In the genomic region with DNA sequence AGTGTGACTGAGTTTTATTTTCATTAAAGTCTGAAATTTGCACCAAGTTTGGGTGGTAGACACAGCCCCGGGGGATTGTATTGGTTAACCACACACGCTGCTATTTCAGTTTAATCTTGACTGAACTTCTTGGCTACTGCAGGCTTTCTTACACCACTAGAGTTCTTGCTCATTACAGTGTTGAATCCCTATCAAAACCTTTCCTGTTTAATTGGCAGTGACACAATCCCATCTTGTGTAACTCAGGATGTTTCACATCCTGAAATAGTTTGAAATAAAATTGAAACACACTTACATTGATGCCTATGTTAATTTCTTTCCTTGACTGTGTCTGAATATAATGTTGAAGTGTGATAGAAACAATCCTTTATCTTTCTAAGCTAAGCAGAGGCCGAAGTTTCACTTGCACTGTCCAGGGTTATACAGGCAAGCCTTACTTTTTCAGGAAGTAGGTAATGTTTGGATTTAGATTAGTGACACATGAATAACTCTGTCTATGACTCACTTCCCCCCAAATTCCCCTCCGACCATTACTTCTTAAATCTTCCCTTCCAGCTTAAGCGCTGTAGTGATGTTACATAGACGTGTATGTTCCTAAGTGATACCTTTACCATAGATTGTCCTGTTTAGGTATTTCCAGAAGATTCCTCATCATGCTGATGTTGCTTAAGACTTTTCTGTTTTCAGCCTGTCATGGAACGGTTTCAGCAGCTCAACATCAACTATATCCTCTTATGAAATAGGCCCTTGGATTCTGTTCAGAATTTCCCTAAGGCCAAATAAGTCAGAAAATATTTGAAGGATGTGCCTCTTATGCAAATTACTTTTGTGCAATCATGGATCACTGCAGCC, we compare ENCODE assay signal across 8 cellular contexts.
A peak's percentile ranks its signal among the peaks of the same experiment; 100 is the strongest.
DNase-seq lines count a peak whose midpoint lies in the region; ATAC-seq lines count a peak whose summit lies in the region.

No MANE protein-coding gene starts in this region.

- peaks cover 28% of the 10 kb centered on the region for H3K4me1 ChIP-seq in rectal smooth muscle tissue (ENCODE audit: control insufficient read depth, insufficient read depth, low read length)

- no peaks in the 10 kb centered on the region for H3K27me3 ChIP-seq in rectal smooth muscle tissue (ENCODE audit: control insufficient read depth, insufficient read depth, low read length)

- H3K9ac ChIP-seq in rectal smooth muscle tissue (ENCODE audit: low read length) = no peak overlapping the region

- no peaks in the 10 kb centered on the region for H3K36me3 ChIP-seq in rectal smooth muscle tissue (ENCODE audit: control insufficient read depth, insufficient read depth, low read length)

- H3K4me3 ChIP-seq in rectal smooth muscle tissue (ENCODE audit: low read length) = no peak overlapping the region

- ATAC-seq in GM19043 (IDR thresholded peaks at IDR 0.05; ENCODE audit: low read depth, unreplicated experiment) = peak; percentile 52
- ATAC-seq in HG03280 (IDR thresholded peaks at IDR 0.05; ENCODE audit: unreplicated experiment) = peak; percentile 59

- DNase-seq in AG08396 (ENCODE audit: low spot score) = peak; percentile 49
- DNase-seq in SW 1271 (lab: John Stamatoyannopoulos, UW) = peak; percentile 86 to 98
- peak; percentile 95 for DNase-seq in fibroblast of gingiva (ENCODE audit: low read depth)
- no peak for DNase-seq in NCI-H1694 treated with DMSO at 0.1 percent for 48 hours (lab: John Stamatoyannopoulos, UW)
- no peak for DNase-seq in NCI-H1930 (lab: John Stamatoyannopoulos, UW)

- H3K27ac ChIP-seq in rectal smooth muscle tissue (ENCODE audit: low read depth, low read length) = peak overlapping the region; percentile 77

Comparison
In these comparisons a context has a peak if more than half of its experiments do, and no peak if none do; other contexts are left out.
1. DNase-seq: peak in AG08396 (single experiment), SW 1271 (2 of 2) and fibroblast of gingiva (single experiment); none in NCI-H1694 treated with DMSO at 0.1 percent for 48 hours (single experiment) and NCI-H1930 (0 of 2).